8 cellular contexts compared by ENCODE assay signal in the genomic region with DNA sequence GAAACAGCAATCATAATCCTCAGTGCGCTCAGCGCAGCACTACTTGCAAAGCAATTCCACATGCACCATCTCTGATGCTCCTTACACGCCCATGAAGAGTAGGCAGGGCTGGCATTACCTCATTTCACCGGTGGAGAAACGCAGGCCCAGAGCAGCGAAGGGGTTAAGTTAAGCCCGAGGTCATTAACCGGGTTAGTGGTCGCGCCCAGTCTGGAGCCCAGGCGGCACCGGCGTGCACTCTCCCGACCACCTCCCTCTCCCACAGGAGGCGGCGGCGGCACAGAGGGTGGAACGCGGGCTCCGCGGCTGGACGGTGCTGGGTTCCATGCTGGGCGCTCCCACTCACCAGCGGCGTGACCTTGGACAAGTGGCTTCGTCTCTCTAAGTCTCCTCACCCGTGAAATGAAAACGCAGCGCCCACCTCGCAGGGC. TPM values are rescaled to one million over a fixed set of nuclear protein-coding genes. Genes with fewer than 3 reads are reported as not detected.
A peak's percentile ranks its signal among the peaks of the same experiment; 100 is the strongest.
DNase-seq lines count a peak whose midpoint lies in the region; ATAC-seq and TF ChIP-seq lines count a peak whose summit lies in the region.

No MANE protein-coding gene starts in this region.

- H3K4me3 ChIP-seq in GM12865 (ENCODE audit: low read depth, low read length) (peak overlapping the region; percentile 61), fibroblast of mammary gland (ENCODE audit: control insufficient read depth, low read depth, low read length) (peak overlapping the region; percentile 79), neuron (ENCODE audit: low read length) (peak overlapping the region; percentile 74)

- no peak for TF ChIP-seq CTCF in GM12865 (IDR thresholded peaks at IDR 0.05; ENCODE audit: insufficient read depth, low read depth, low read length, missing control alignments)
- TF ChIP-seq CTCF in fibroblast of mammary gland (conservative IDR thresholded peaks at IDR 0.05; ENCODE audit: control insufficient read depth, insufficient read depth, low read depth, low read length), result no peak

- DNase-seq in GM12865 (ENCODE audit: low read depth) (no peak), T-helper 17 cell (no peak), fibroblast of mammary gland (ENCODE audit: low read depth) (peak; percentile 43), NCI-H2196 treated with DMSO at 0.1 percent for 48 hours (lab: John Stamatoyannopoulos, UW; ENCODE audit: unreplicated experiment) (no peak), NCI-H1694 (lab: John Stamatoyannopoulos, UW) (no peak)
- no peak for DNase-seq in activated effector memory CD4-positive, alpha-beta T cell treated with Interleukin-2 at 50 U/mL for 16 hours

- peak overlapping the region; percentile 58 for H2AFZ ChIP-seq in neuron (ENCODE audit: low read depth, low read length)

- H3K36me3 ChIP-seq in neuron (ENCODE audit: insufficient read depth, low read length), result peaks cover 13% of the 10 kb centered on the region

- peak overlapping the region; percentile 84 for H3K4me3 Mint-ChIP-seq in T-helper 17 cell

- H3K27me3 ChIP-seq in neuron (ENCODE audit: insufficient read depth, low read length), result no peaks in the 10 kb centered on the region

- H3K9me3 ChIP-seq in T-helper 17 cell (ENCODE audit: control insufficient read depth, low read length, poor library complexity, severe bottlenecking) (no peaks in the 10 kb centered on the region), neuron (ENCODE audit: low read length) (no peaks in the 10 kb centered on the region)

- H3K36me3 Mint-ChIP-seq in T-helper 17 cell (ENCODE audit: low read depth), result peaks cover 3% of the 10 kb centered on the region

- peaks cover 46% of the 10 kb centered on the region for H3K4me1 ChIP-seq in neuron (ENCODE audit: insufficient read depth, low read length)

- peak overlapping the region; percentile 49 for H3K27ac Mint-ChIP-seq in T-helper 17 cell

- H3K27me3 Mint-ChIP-seq in T-helper 17 cell, result no peaks in the 10 kb centered on the region

- peaks cover 20% of the 10 kb centered on the region for H3K4me1 Mint-ChIP-seq in T-helper 17 cell

- ATAC-seq in HG02981 (IDR thresholded peaks at IDR 0.05; ENCODE audit: unreplicated experiment) (peak; percentile 2), T-helper 17 cell (peak; percentile 2)

RNA-seq across cellular contexts. Expression of gene FASTK, which starts 0.5 kb away (rescaled TPM):
- 10 to 100 TPM; 67.7 to 82.2 TPM for total RNA-seq in T-helper 17 cell

RNA-seq across cellular contexts. Expression of gene TMUB1, which starts 3.2 kb away (rescaled TPM):
- 10 to 100 TPM; 46.6 to 52.4 TPM for total RNA-seq in T-helper 17 cell

RNA-seq across cellular contexts. Expression of gene AGAP3, which starts 6.2 kb away (rescaled TPM):
- 10 to 100 TPM; 45.6 to 53.0 TPM for total RNA-seq in T-helper 17 cell

RNA-seq across cellular contexts. Expression of gene SLC4A2, which starts 20.7 kb away (rescaled TPM):
- 10 to 100 TPM; 48.9 to 61.3 TPM for total RNA-seq in T-helper 17 cell

RNA-seq across cellular contexts. Expression of gene CDK5, which starts 22.4 kb away (rescaled TPM):
- 1 to 10 TPM; 4.7 TPM for total RNA-seq in T-helper 17 cell
